In the genomic region with DNA sequence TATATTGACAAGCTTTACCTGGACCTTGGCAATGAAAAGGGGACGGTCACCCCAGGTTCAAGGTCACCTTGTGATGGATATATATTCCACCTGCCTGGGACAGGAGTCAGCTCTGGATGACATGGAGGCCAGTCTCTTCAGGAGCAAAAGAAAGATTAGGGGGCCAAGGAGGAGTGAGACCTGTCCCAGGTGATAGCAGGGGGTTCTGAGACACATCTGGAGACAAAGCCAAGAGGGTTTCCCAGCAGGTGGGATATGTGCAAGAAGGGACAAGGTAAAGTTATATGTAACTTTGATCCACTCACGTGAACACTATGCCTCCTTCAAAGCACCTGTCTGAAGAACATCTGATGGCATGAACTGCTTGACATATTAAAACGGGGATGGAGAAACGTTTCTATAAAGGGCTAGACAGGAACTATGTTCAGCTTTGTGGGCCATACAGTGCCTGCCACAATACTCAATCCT, we compare ENCODE assay signal across 2 cellular contexts.
TF ChIP-seq lines count a peak whose summit lies in the region.

No MANE protein-coding gene starts in this region.

TF ChIP-seq in WTC11, 78 proteins besides CTCF, POLR2A, EP300 and RAD21:
- TF ChIP-seq HMGXB4 (CRISPR knock-in tag; IDR thresholded peaks at IDR 0.05), result no peak
- TF ChIP-seq PRRX2 (CRISPR knock-in tag; IDR thresholded peaks at IDR 0.05), result 0 out of 2 replicates have a peak, but pooled peaks have one; percentile 64
- TF ChIP-seq EMX1 (CRISPR knock-in tag; IDR thresholded peaks at IDR 0.05), result 0 out of 2 replicates have a peak, but pooled peaks have one; percentile 41
- TF ChIP-seq ZNF671 (CRISPR knock-in tag; IDR thresholded peaks at IDR 0.05), result peak; percentile 81; the same call in 1 of the 2 replicates
- TF ChIP-seq IRF2 (CRISPR knock-in tag; IDR thresholded peaks at IDR 0.05; ENCODE audit: borderline replicate concordance, low read depth), result no peak
- 0 out of 2 replicates have a peak, but pooled peaks have one; percentile 50 for TF ChIP-seq ZNF425 (CRISPR knock-in tag; conservative IDR thresholded peaks at IDR 0.05)
TF ChIP-seq in WTC11: peak in this region for 4.

TF ChIP-seq in GM23338, 12 proteins besides CTCF, POLR2A, EP300 and RAD21 (continued from another document):
- TF ChIP-seq, protein P1, sequence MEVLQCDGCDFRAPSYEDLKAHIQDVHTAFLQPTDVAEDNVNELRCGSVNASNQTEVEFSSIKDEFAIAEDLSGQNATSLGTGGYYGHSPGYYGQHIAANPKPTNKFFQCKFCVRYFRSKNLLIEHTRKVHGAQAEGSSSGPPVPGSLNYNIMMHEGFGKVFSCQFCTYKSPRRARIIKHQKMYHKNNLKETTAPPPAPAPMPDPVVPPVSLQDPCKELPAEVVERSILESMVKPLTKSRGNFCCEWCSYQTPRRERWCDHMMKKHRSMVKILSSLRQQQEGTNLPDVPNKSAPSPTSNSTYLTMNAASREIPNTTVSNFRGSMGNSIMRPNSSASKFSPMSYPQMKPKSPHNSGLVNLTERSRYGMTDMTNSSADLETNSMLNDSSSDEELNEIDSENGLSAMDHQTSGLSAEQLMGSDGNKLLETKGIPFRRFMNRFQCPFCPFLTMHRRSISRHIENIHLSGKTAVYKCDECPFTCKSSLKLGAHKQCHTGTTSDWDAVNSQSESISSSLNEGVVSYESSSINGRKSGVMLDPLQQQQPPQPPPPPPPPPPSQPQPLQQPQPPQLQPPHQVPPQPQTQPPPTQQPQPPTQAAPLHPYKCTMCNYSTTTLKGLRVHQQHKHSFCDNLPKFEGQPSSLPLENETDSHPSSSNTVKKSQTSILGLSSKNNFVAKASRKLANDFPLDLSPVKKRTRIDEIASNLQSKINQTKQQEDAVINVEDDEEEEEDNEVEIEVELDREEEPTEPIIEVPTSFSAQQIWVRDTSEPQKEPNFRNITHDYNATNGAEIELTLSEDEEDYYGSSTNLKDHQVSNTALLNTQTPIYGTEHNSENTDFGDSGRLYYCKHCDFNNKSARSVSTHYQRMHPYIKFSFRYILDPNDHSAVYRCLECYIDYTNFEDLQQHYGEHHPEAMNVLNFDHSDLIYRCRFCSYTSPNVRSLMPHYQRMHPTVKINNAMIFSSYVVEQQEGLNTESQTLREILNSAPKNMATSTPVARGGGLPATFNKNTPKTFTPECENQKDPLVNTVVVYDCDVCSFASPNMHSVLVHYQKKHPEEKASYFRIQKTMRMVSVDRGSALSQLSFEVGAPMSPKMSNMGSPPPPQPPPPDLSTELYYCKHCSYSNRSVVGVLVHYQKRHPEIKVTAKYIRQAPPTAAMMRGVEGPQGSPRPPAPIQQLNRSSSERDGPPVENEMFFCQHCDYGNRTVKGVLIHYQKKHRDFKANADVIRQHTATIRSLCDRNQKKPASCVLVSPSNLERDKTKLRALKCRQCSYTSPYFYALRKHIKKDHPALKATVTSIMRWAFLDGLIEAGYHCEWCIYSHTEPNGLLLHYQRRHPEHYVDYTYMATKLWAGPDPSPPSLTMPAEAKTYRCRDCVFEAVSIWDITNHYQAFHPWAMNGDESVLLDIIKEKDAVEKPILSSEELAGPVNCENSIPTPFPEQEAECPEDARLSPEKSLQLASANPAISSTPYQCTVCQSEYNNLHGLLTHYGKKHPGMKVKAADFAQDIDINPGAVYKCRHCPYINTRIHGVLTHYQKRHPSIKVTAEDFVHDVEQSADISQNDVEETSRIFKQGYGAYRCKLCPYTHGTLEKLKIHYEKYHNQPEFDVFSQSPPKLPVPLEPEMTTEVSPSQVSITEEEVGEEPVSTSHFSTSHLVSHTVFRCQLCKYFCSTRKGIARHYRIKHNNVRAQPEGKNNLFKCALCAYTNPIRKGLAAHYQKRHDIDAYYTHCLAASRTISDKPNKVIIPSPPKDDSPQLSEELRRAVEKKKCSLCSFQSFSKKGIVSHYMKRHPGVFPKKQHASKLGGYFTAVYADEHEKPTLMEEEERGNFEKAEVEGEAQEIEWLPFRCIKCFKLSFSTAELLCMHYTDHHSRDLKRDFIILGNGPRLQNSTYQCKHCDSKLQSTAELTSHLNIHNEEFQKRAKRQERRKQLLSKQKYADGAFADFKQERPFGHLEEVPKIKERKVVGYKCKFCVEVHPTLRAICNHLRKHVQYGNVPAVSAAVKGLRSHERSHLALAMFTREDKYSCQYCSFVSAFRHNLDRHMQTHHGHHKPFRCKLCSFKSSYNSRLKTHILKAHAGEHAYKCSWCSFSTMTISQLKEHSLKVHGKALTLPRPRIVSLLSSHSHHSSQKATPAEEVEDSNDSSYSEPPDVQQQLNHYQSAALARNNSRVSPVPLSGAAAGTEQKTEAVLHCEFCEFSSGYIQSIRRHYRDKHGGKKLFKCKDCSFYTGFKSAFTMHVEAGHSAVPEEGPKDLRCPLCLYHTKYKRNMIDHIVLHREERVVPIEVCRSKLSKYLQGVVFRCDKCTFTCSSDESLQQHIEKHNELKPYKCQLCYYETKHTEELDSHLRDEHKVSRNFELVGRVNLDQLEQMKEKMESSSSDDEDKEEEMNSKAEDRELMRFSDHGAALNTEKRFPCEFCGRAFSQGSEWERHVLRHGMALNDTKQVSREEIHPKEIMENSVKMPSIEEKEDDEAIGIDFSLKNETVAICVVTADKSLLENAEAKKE (CRISPR knock-in tag; IDR thresholded peaks at IDR 0.05), result no peak
- TF ChIP-seq ZNF114 (CRISPR knock-in tag; IDR thresholded peaks at IDR 0.05) (no peak), STAT1 (IDR thresholded peaks at IDR 0.05; ENCODE audit: unreplicated experiment) (no peak), NANOG (IDR thresholded peaks at IDR 0.05; ENCODE audit: borderline replicate concordance) (no peak)
